Comparison of ENCODE assay signal across 8 cellular contexts in the genomic region with DNA sequence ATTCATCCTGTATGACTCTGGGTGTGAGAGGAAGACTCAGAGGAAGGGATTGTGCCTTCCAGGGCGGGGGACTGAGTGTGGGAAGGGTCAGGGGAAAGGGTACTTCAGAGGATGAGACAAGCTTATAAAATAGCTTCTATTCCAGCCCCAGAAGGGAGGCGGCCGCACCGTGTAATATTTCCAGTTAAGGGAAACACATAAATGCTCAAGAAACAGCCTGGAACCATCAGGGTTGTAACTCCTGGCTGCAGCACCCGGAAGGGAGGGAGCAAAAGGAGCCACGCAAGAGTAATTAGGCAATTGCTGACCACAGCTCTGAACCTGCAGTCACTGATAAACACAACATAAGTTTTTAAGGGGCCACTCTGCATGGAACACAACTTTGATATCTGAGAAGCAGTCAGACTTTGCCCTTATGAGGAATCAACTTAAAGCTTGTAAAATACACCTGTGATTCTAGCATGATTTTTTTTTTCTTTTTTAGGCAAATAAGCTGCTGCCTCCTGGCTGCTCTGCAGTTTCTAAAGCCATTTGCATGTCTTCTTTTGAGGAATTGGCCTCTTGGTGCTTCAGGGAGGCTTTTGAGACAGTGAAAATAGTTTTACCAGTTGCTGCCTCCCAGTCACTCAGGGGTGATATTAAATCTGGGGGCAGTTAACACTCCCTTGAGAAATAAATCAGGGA.
DNase-seq lines count a peak whose midpoint lies in the region; ATAC-seq and TF ChIP-seq lines count a peak whose summit lies in the region.

No MANE protein-coding gene starts in this region.

- TF ChIP-seq CTCF in heart left ventricle (IDR thresholded peaks at IDR 0.05), result no peak
- no peak for TF ChIP-seq CTCF in suprapubic skin (IDR thresholded peaks at IDR 0.05)

- H3K4me1 ChIP-seq in GM23248 (ENCODE audit: insufficient read depth), result no peaks in the 10 kb centered on the region; the same call in 1 of the 2 replicates
- H3K4me1 ChIP-seq in heart left ventricle, result peaks cover 0 to 27% (median 13%) of the 10 kb centered on the region in 12 donors
- H3K4me1 ChIP-seq in suprapubic skin, result peaks cover 15% of the 10 kb centered on the region

- no peak for TF ChIP-seq EP300 in suprapubic skin (IDR thresholded peaks at IDR 0.05)

- no peaks in the 10 kb centered on the region; the same call in 1 of the 2 replicates for H3K27me3 ChIP-seq in GM23248 (replicated peaks; ENCODE audit: insufficient read depth)
- H3K27me3 ChIP-seq in heart left ventricle, result no peaks in the 10 kb centered on the region
- no peaks in the 10 kb centered on the region for H3K27me3 ChIP-seq in suprapubic skin

- H3F3A ChIP-seq in GM23248 (ENCODE audit: insufficient read depth), result no peaks in the 10 kb centered on the region

- H3K36me3 ChIP-seq in GM23248 (ENCODE audit: low read depth) (no peaks in the 10 kb centered on the region), heart left ventricle (no peaks in the 10 kb centered on the region), suprapubic skin (no peaks in the 10 kb centered on the region)

- TF ChIP-seq POLR2A in heart left ventricle (IDR thresholded peaks at IDR 0.05) (no peak), suprapubic skin (IDR thresholded peaks at IDR 0.05) (no peak)

- peak overlapping the region; percentile 42; the same call in 1 of the 2 replicates for H2AFZ ChIP-seq in GM23248

- WGBS in GM23248 (ENCODE audit: low coverage in 1 of 2, low lambda C conversion rate in 2 of 2, missing lambda C conversion rate in 2 of 2), 2 experiments, result 14 to 17% methylated on average over 6 of the region's 6 CpGs
- 31 to 32% (median 31%) methylated on average over 6 of the region's 6 CpGs for WGBS in heart left ventricle, 4 donors
- 28% methylated on average over 6 of the region's 6 CpGs for WGBS in suprapubic skin

- H3K9me3 ChIP-seq in GM23248 (ENCODE audit: low read depth), result no peaks in the 10 kb centered on the region
- no peaks in the 10 kb centered on the region for H3K9me3 ChIP-seq in heart left ventricle
- H3K9me3 ChIP-seq in suprapubic skin, result no peaks in the 10 kb centered on the region

- H3K4me3 ChIP-seq in GM23248 (no peak overlapping the region), heart left ventricle (no peak overlapping the region), suprapubic skin (no peak overlapping the region)

- no peaks in the 10 kb centered on the region for H3K79me2 ChIP-seq in GM23248 (ENCODE audit: insufficient read depth)

- DNase-seq in GM23248 (peak; percentile 48), OCI-M1 (lab: John Stamatoyannopoulos, UW) (peak; percentile 92), heart left ventricle (peak in 4 of 5 donors; percentile 55 to 77 (median 66)), suprapubic skin (ENCODE audit: low spot score in 2 of 2) (peak; percentile 81 to 87), NCI-H345 (lab: John Stamatoyannopoulos, UW) (no peak), NCI-H1417 (lab: John Stamatoyannopoulos, UW) (no peak)
- no peak for DNase-seq in activated CD4-positive, CD25-positive, alpha-beta regulatory T cell (lab: John Stamatoyannopoulos, UW)
- DNase-seq in stimulated activated naive CD4-positive, alpha-beta T cell (lab: John Stamatoyannopoulos, UW), result no peak

- no peak overlapping the region for H3K27ac ChIP-seq in GM23248
- peak overlapping the region in 10 of 12 donors; percentile 12 to 81 (median 59) for H3K27ac ChIP-seq in heart left ventricle
- H3K27ac ChIP-seq in suprapubic skin, result peak overlapping the region; percentile 54

- intact Hi-C loops in heart left ventricle (cut with DNase I), result loop anchor here in 1 of 10 donors (10.0 kb wide), 1 partner anchor 387 kb away; a partner anchor contains a TSS

- H4K20me1 ChIP-seq in GM23248 (ENCODE audit: insufficient read depth), result no peaks in the 10 kb centered on the region

- H3K4me2 ChIP-seq in GM23248 (ENCODE audit: unreplicated experiment), result peak overlapping the region; percentile 0

- ATAC-seq in heart left ventricle, result peak; percentile 84 to 96 (median 94)

- no peak overlapping the region for H3K9ac ChIP-seq in GM23248

- H3K9me2 ChIP-seq in GM23248 (ENCODE audit: insufficient read depth), result no peaks in the 10 kb centered on the region

- in situ Hi-C loops in GM23248 (cut with MboI), result no loop called here

Comparison
In these comparisons a context has a peak if more than half of its experiments do, and no peak if none do; other contexts are left out.
1. DNase-seq: peak in GM23248 (single experiment), OCI-M1 (single experiment), heart left ventricle (4 of 5) and suprapubic skin (2 of 2); none in NCI-H345 (single experiment), activated CD4-positive, CD25-positive, alpha-beta regulatory T cell (0 of 4), NCI-H1417 (0 of 3) and stimulated activated naive CD4-positive, alpha-beta T cell (0 of 6).